ENCODE assay signal across 8 cellular contexts in genomic region chr16:30585400-30586191, GRCh38. TPM values are rescaled to one million over a fixed set of nuclear protein-coding genes. Genes with fewer than 3 reads are reported as not detected.
DNase-seq lines count a peak whose midpoint lies in the region; ATAC-seq, FAIRE-seq and TF ChIP-seq lines count a peak whose summit lies in the region.

Gene ZNF785 (minus strand): TSS chr16:30585697. CDS start chr16:30585611, 86 bp downstream.

- FAIRE-seq in endothelial cell of umbilical vein (lab: Jason Lieb, UNC), result peak; percentile 99

- TSS peak; percentile 64 for BruUV-seq in endothelial cell of umbilical vein (replicated peaks; lab: Mats Ljungman, UMichigan)

- peak within 1 kb of the TSS; percentile 87 to 96 (median 91) for H3K4me3 Mint-ChIP-seq in CD4-positive, alpha-beta memory T cell
- H3K4me3 Mint-ChIP-seq in mesothelial cell of epicardium, result peak within 1 kb of the TSS; percentile 84

- H3K4me2 ChIP-seq in endothelial cell of umbilical vein (ENCODE audit: insufficient read depth, low read length), result peak within 1 kb of the TSS; percentile 94

- peak within 1 kb of the TSS; percentile 76 to 96 (median 93) for H3K27ac Mint-ChIP-seq in CD4-positive, alpha-beta memory T cell
- H3K27ac Mint-ChIP-seq in mesothelial cell of epicardium, result peak within 1 kb of the TSS; percentile 87

- H3K79me2 ChIP-seq in endothelial cell of umbilical vein (ENCODE audit: control insufficient read depth, insufficient read depth, low read length), result peaks cover 35% of the 10 kb centered on the region

- peaks cover 3% of the 10 kb centered on the region for H3K36me3 ChIP-seq in CD4-positive, alpha-beta memory T cell (ENCODE audit: insufficient read depth, low read length)
- H3K36me3 ChIP-seq in NT2/D1 (ENCODE audit: insufficient read depth, insufficient read length, low read length) (peaks cover 54% of the 10 kb centered on the region), endothelial cell of umbilical vein (ENCODE audit: control insufficient read depth in 2 of 2, extremely low read depth in 1 of 2, insufficient read depth in 2 of 2, low read length in 2 of 2) (peaks cover 2 to 10% of the 10 kb centered on the region in 2 experiments)

- CTCF ChIA-PET in CD4-positive, alpha-beta memory T cell (lab: Charles Lee; ENCODE audit: partially characterized antibody), result interaction anchor here (0.8 to 2.8 kb wide), 12 partner anchors 10 to 176 kb away, joined by 3 to 11 read pairs (median 4); partner anchors contain the start of genes DCTPP1, PRR14, ZNF689 and ZNF764
- CTCF ChIA-PET in endothelial cell of umbilical vein (lab: Charles Lee), result interaction anchor here (0.8 to 5.2 kb wide), 5 partner anchors 12 to 156 kb away, joined by 3 to 20 read pairs (median 4); partner anchors contain the start of genes DCTPP1 and ZNF747

- H3K9me3 Mint-ChIP-seq in CD4-positive, alpha-beta memory T cell, result no peaks in the 10 kb centered on the region
- no peaks in the 10 kb centered on the region for H3K9me3 Mint-ChIP-seq in mesothelial cell of epicardium

- H3K27ac ChIP-seq in CD4-positive, alpha-beta memory T cell (ENCODE audit: low read depth, low read length), result peak within 1 kb of the TSS; percentile 79
- peak within 1 kb of the TSS; percentile 49 for H3K27ac ChIP-seq in endothelial cell of umbilical vein (ENCODE audit: insufficient read depth, low read depth, low read length)

- intact Hi-C loops in CD4-positive, alpha-beta memory T cell (cut with micrococcal nuclease), result loop anchor here (1.0 to 2.0 kb wide), 6 partner anchors 13 to 155 kb away; partner anchors contain the start of genes DCTPP1, PRR14, ZNF689 and ZNF764
- intact Hi-C loops in endothelial cell of umbilical vein (cut with micrococcal nuclease), result loop anchor here (1.0 to 2.0 kb wide), 8 partner anchors 13 to 155 kb away; partner anchors contain the start of genes DCTPP1, FBRS, PRR14 and ZNF689

- POLR2A ChIA-PET in CD4-positive, alpha-beta memory T cell (lab: Charles Lee; ENCODE audit: partially characterized antibody), result interaction anchor here (0.5 to 5.4 kb wide), 32 partner anchors 10 to 229 kb away, joined by 3 to 67 read pairs (median 4); partner anchors contain the start of genes DCTPP1, FBRS, ITGAL and PRR14
- POLR2A ChIA-PET in endothelial cell of umbilical vein (lab: Charles Lee), result no interaction called here

- H3K4me3 ChIP-seq in CD4-positive, alpha-beta memory T cell (ENCODE audit: low read length in 2 of 2), result peak within 1 kb of the TSS; percentile 73 to 97
- H3K4me3 ChIP-seq in NT2/D1 (ENCODE audit: insufficient read length, low read depth) (peak within 1 kb of the TSS; percentile 78), endothelial cell of umbilical vein (replicated peaks in 1 of 3; ENCODE audit: insufficient read depth in 1 of 3, low read depth in 1 of 3, low read length in 3 of 3) (peak within 1 kb of the TSS; percentile 56 to 77 (median 72))

- H2AFZ ChIP-seq in endothelial cell of umbilical vein (ENCODE audit: low read depth, low read length), result peak within 1 kb of the TSS; percentile 80

- H3K36me3 Mint-ChIP-seq in CD4-positive, alpha-beta memory T cell, result peaks cover 4 to 15% of the 10 kb centered on the region in 2 donors
- peaks cover 4% of the 10 kb centered on the region for H3K36me3 Mint-ChIP-seq in mesothelial cell of epicardium

- peak; percentile 94 to 96 (median 95) for DNase-seq in CD4-positive, alpha-beta memory T cell
- DNase-seq in HPDE6-E6E7 (ENCODE audit: extremely low spot score), result peak; percentile 99
- peak; percentile 98 for DNase-seq in NT2/D1 (ENCODE audit: low read depth, low spot score)
- DNase-seq in activated CD8-positive, alpha-beta memory T cell treated with anti-CD3 and anti-CD28 coated beads, Interleukin-2, amount 50 U/mL, for 4 hours, result peak; percentile 88
- peak; percentile 99 for DNase-seq in endothelial cell of umbilical vein (ENCODE audit: low read depth, low spot score)
- peak; percentile 84 to 88 for DNase-seq in mesothelial cell of epicardium (ENCODE audit: low spot score in 2 of 2, unreplicated experiment in 2 of 2)
- DNase-seq in stimulated activated CD8-positive, alpha-beta memory T cell treated with anti-CD3 and anti-CD28 coated beads, Interleukin-15, amount 100 ng/mL, for 4 hours (ENCODE audit: low read depth in 2 of 2), result peak; percentile 77 to 91

- H4K20me1 ChIP-seq in endothelial cell of umbilical vein (replicated peaks; ENCODE audit: control insufficient read depth, extremely low read depth, insufficient read depth, low read length), result no peaks in the 10 kb centered on the region

- H3K27me3 Mint-ChIP-seq in CD4-positive, alpha-beta memory T cell, result no peaks in the 10 kb centered on the region
- no peaks in the 10 kb centered on the region for H3K27me3 Mint-ChIP-seq in mesothelial cell of epicardium (ENCODE audit: low read depth)

- H3K4me1 Mint-ChIP-seq in CD4-positive, alpha-beta memory T cell, result peaks cover 9 to 38% (median 26%) of the 10 kb centered on the region in 4 donors
- peaks cover 16% of the 10 kb centered on the region for H3K4me1 Mint-ChIP-seq in mesothelial cell of epicardium

- TF ChIP-seq CTCF in endothelial cell of umbilical vein (IDR thresholded peaks at IDR 0.05; ENCODE audit: extremely low read depth in 1 of 2, insufficient read depth in 1 of 2, low read depth in 1 of 2, low read length in 2 of 2) (no peak), mesothelial cell of epicardium (IDR thresholded peaks at IDR 0.05; ENCODE audit: unreplicated experiment) (no peak)

- dilution Hi-C loops in endothelial cell of umbilical vein (cut with MboI; ENCODE audit: extremely low pct_ligation_motif_present, low sequenced_read_pairs), result no loop called here

- no peaks in the 10 kb centered on the region for H3K9me1 ChIP-seq in endothelial cell of umbilical vein (replicated peaks; ENCODE audit: control insufficient read depth, extremely low read depth, insufficient read depth, low read length)

- H3K9me3 ChIP-seq in CD4-positive, alpha-beta memory T cell (ENCODE audit: control insufficient read depth in 1 of 2, low read length in 2 of 2), result no peaks in the 10 kb centered on the region
- H3K9me3 ChIP-seq in NT2/D1 (ENCODE audit: insufficient read depth, low read length), result no peaks in the 10 kb centered on the region
- H3K9me3 ChIP-seq in endothelial cell of umbilical vein (replicated peaks; ENCODE audit: control insufficient read depth, insufficient read depth, low read length), result no peaks in the 10 kb centered on the region

- peaks cover 21% of the 10 kb centered on the region for H3K4me1 ChIP-seq in CD4-positive, alpha-beta memory T cell (ENCODE audit: insufficient read depth, low read length)
- H3K4me1 ChIP-seq in NT2/D1 (ENCODE audit: insufficient read depth, insufficient read length) (peaks cover 6% of the 10 kb centered on the region), endothelial cell of umbilical vein (ENCODE audit: control insufficient read depth, extremely low read depth, insufficient read depth, low read length) (peaks cover 7% of the 10 kb centered on the region)

- ATAC-seq in GM19438 (IDR thresholded peaks at IDR 0.05; ENCODE audit: low read depth, unreplicated experiment), result peak; percentile 76

- peak within 1 kb of the TSS; percentile 96 for H3K9ac ChIP-seq in NT2/D1 (ENCODE audit: insufficient read length, low read depth)
- peak within 1 kb of the TSS; percentile 67 for H3K9ac ChIP-seq in endothelial cell of umbilical vein (replicated peaks; ENCODE audit: extremely low read depth, insufficient read depth, low read length)

- no peaks in the 10 kb centered on the region for H3K27me3 ChIP-seq in CD4-positive, alpha-beta memory T cell (ENCODE audit: insufficient read depth, low read length)
- H3K27me3 ChIP-seq in NT2/D1 (ENCODE audit: insufficient read depth, insufficient read length) (no peaks in the 10 kb centered on the region), endothelial cell of umbilical vein (ENCODE audit: control insufficient read depth in 2 of 2, insufficient read depth in 2 of 2, low read length in 2 of 2) (no peaks in the 10 kb centered on the region)

- peak; percentile 55 for TF ChIP-seq POLR2A in endothelial cell of umbilical vein (IDR thresholded peaks at IDR 0.05; ENCODE audit: low read depth, low read length)

TF ChIP-seq in endothelial cell of umbilical vein, 7 proteins besides CTCF, POLR2A, EP300 and RAD21:
- TF ChIP-seq EZH2 (IDR thresholded peaks at IDR 0.05; ENCODE audit: borderline replicate concordance, low read depth, low read length, severe bottlenecking) (no peak), MAX (IDR thresholded peaks at IDR 0.05; ENCODE audit: insufficient read depth, insufficient read length) (peak; percentile 98), POLR2AphosphoS5 (IDR thresholded peaks at IDR 0.05; ENCODE audit: insufficient read depth, low read depth, low read length) (peak; percentile 56), JUN (IDR thresholded peaks at IDR 0.05; ENCODE audit: borderline replicate concordance, insufficient read depth, insufficient read length, low read depth) (no peak), FOS (IDR thresholded peaks at IDR 0.05; ENCODE audit: borderline replicate concordance, insufficient read depth, low read length) (no peak), GATA2 (IDR thresholded peaks at IDR 0.05; ENCODE audit: insufficient read depth, insufficient read length, low read depth, low read length) (no peak), MYC (IDR thresholded peaks at IDR 0.05; ENCODE audit: low read depth, low read length) (peak; percentile 96)

RNA-seq across cellular contexts. Expression of gene ZNF785, which starts in this region (rescaled TPM):
- 10 to 100 TPM; 33.4 to 34.2 TPM for total RNA-seq in CD4-positive, alpha-beta memory T cell
- polyA plus RNA-seq in CD4-positive, alpha-beta memory T cell, result 1 to 10 TPM; 1.7 to 3.4 TPM
- total RNA-seq in endothelial cell of umbilical vein (17.6 and 21.9 TPM in 2 replicates), mesothelial cell of epicardium (28.0 to 31.9 TPM (median 29.0 TPM) in 3 replicates)
- 7.8 and 9.7 TPM in 2 replicates for polyA plus RNA-seq in endothelial cell of umbilical vein
- polyA plus RNA-seq in endothelial cell of umbilical vein (2011; cell fraction: cytosol; rRNA removed), result 6.2 and 8.2 TPM in 2 replicates
- polyA plus RNA-seq in endothelial cell of umbilical vein (2011; cell fraction: nucleus; rRNA removed), result 20.8 and 22.6 TPM in 2 replicates
- 5.8 and 6.4 TPM in 2 replicates for polyA plus RNA-seq in endothelial cell of umbilical vein (2012)
- 9.4 and 9.6 TPM in 2 replicates for polyA minus RNA-seq in endothelial cell of umbilical vein
- 4.3 TPM for polyA minus RNA-seq in endothelial cell of umbilical vein (2011; cell fraction: cytosol; rRNA and poly(A)+ RNA removed)
- 8.6 and 9.5 TPM in 2 replicates for polyA minus RNA-seq in endothelial cell of umbilical vein (2011; cell fraction: nucleus; rRNA and poly(A)+ RNA removed)

Comparison
In these comparisons a context has a peak if more than half of its experiments do, and no peak if none do; other contexts are left out.
1. Peak in every context shown above with its lines: DNase-seq, ATAC-seq, H3K4me3 ChIP-seq and H3K27ac ChIP-seq.